ENCODE assay signal across 16 cellular contexts in the genomic region with DNA sequence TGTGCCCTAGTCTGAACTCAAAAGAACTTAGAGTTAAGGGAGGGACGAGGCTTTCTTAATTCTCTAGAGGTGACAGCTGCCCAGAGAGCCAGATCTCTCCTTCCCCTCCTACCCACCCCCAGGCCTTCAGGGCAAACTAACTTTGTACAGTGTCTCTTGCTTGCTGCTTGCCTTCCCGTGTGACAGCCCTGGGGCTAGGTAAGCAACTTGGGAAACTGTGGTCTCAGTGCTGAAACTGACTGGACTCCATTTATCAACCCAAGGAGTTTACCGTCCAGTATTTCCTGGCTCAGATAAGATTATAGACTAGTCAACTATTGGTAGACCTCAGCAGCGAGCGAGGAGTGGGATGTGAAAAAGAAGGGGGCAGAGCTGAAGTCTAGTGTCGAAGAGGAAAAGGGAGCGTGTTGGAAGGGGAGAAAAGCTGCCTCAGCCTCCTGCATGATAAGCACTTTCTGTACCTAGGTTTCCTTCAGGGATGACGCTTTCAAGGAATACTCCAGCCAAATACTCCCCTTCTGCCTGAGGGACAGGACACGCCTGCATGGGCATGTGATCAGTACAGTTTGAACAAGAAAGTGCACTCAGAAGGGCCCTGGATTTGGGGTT. TPM values are rescaled to one million over a fixed set of nuclear protein-coding genes. Genes with fewer than 3 reads are reported as not detected.
DNase-seq lines count a peak whose midpoint lies in the region; ATAC-seq, FAIRE-seq and TF ChIP-seq lines count a peak whose summit lies in the region.
"Had no signal": no experiment of that assay in that cellular context is flagged by ENCODE, and none has a peak within 500 bp of the region (broad histone marks: within the 10 kb centered on the region; RNA-seq: fewer than 3 reads in every experiment).

No MANE protein-coding gene starts in this region.

- peaks cover 36% of the 10 kb centered on the region for H3K4me1 ChIP-seq in PC-3 (ENCODE audit: insufficient read depth, low read length)
- peaks cover 23 to 26% of the 10 kb centered on the region in 2 experiments; a peak in 4 of 5 replicates for H3K4me1 ChIP-seq in K562 (replicated peaks in 1 of 2; ENCODE audit: control insufficient read depth in 2 of 2, insufficient read depth in 2 of 2, low read length in 2 of 2)
- peaks cover 46% of the 10 kb centered on the region for H3K4me1 ChIP-seq in mesodermal cell (ENCODE audit: control insufficient read depth, insufficient read depth, low read length, poor library complexity, severe bottlenecking)
- H3K4me1 ChIP-seq in stomach smooth muscle (ENCODE audit: control insufficient read depth, insufficient read depth, low read length), result peaks cover 31% of the 10 kb centered on the region
- H3K4me1 ChIP-seq: psoas muscle had no signal

- DNase-seq in PC-3 (no peak), K562 (ENCODE audit: extremely low read depth in 1 of 4, low spot score in 3 of 4) (peak in 2 of 4 experiments; percentile 48 to 60), cerebellum (ENCODE audit: low spot score) (no peak), dermis blood vessel endothelial cell (no peak)
- DNase-seq: activated naive CD4-positive, alpha-beta T cell treated with anti-CD3 and anti-CD28 coated beads for 36 hours; caudate nucleus; CD8-positive, alpha-beta T cell; HFFc6; mesendoderm; NCI-H1436; NCI-H524; psoas muscle; RPMI8226 had no signal

- H3K79me2 ChIP-seq in PC-3 (ENCODE audit: low read length) (no peaks in the 10 kb centered on the region), K562 (ENCODE audit: control insufficient read depth, insufficient read depth, low read length) (no peaks in the 10 kb centered on the region)

- peak; percentile 23 for FAIRE-seq in K562 (lab: Jason Lieb, UNC)

- H3K9me3 ChIP-seq in PC-3 (ENCODE audit: low read length), result no peaks in the 10 kb centered on the region
- H3K9me3 ChIP-seq in K562 (replicated peaks; ENCODE audit: control insufficient read depth, insufficient read depth, low read depth, low read length), result no peaks in the 10 kb centered on the region
- H3K9me3 ChIP-seq in mesodermal cell (ENCODE audit: control insufficient read depth, low read length), result no peaks in the 10 kb centered on the region
- no peaks in the 10 kb centered on the region for H3K9me3 ChIP-seq in stomach smooth muscle (ENCODE audit: control insufficient read depth in 2 of 2, low read length in 2 of 2)
- H3K9me3 ChIP-seq: psoas muscle had no signal

- TF ChIP-seq CTCF in PC-3 (conservative IDR thresholded peaks at IDR 0.05; ENCODE audit: low read depth, low read length), result no peak
- no peak for TF ChIP-seq CTCF in K562 (IDR thresholded peaks at IDR 0.05 in 2 of 3, conservative IDR thresholded peaks at IDR 0.05 in 1 of 3; ENCODE audit: insufficient read depth in 2 of 3, low read depth in 1 of 3, low read length in 3 of 3)

- no peak overlapping the region for H3K4me2 ChIP-seq in PC-3 (ENCODE audit: low read length)
- peak overlapping the region; percentile 65 for H3K4me2 ChIP-seq in K562 (ENCODE audit: insufficient read depth, low read length)

- BruUV-seq in PC-3 (replicated peaks; lab: Mats Ljungman, UMichigan) (no TSS peak), K562 (replicated peaks; lab: Mats Ljungman, UMichigan) (no TSS peak)

- POLR2A ChIA-PET in PC-3 (lab: Charles Lee; ENCODE audit: unreplicated experiment), result no interaction called here
- POLR2A ChIA-PET in K562 (lab: Yijun Ruan, JAX), result interaction anchor here (0.6 to 3.5 kb wide), 9 partner anchors 8 to 69 kb away, joined by 3 to 18 read pairs (median 5); a partner anchor contains a TSS

- intact Hi-C loops in PC-3 (cut with micrococcal nuclease) (no loop called here), K562 (cut with micrococcal nuclease) (no loop called here)

- H3K36me3 ChIP-seq in PC-3 (ENCODE audit: low read depth, low read length), result peaks cover 3% of the 10 kb centered on the region
- peaks cover 17% of the 10 kb centered on the region; the same call in 2 of the 3 replicates for H3K36me3 ChIP-seq in K562 (ENCODE audit: control insufficient read depth, insufficient read depth, low read length)
- H3K36me3 ChIP-seq in mesodermal cell (ENCODE audit: control insufficient read depth, insufficient read depth, low read length), result peaks cover 18% of the 10 kb centered on the region
- H3K36me3 ChIP-seq in stomach smooth muscle (ENCODE audit: control insufficient read depth in 2 of 2, insufficient read depth in 2 of 2, low read length in 2 of 2), result peaks cover 0 to 4% of the 10 kb centered on the region in 2 donors

- no peaks in the 10 kb centered on the region for H3K9me1 ChIP-seq in K562 (ENCODE audit: control insufficient read depth, insufficient read depth, low read length)

- H3K4me3 ChIP-seq in PC-3 (ENCODE audit: low read length) (no peak overlapping the region), K562 (no peak overlapping the region), mesodermal cell (ENCODE audit: extremely low read depth, insufficient read depth, low read length, poor library complexity, severe bottlenecking) (no peak overlapping the region), stomach smooth muscle (ENCODE audit: low read length in 2 of 2) (no peak overlapping the region)
- H3K4me3 ChIP-seq: psoas muscle had no signal

- in situ Hi-C loops in K562 (cut with MboI), result no loop called here

- H4K20me1 ChIP-seq in PC-3 (ENCODE audit: low read length), result no peaks in the 10 kb centered on the region
- H4K20me1 ChIP-seq in K562 (replicated peaks; ENCODE audit: control insufficient read depth, insufficient read depth, low read length), result no peaks in the 10 kb centered on the region

- ATAC-seq in PC-3, result no peak
- peak; percentile 70 for ATAC-seq in K562
- ATAC-seq in GM21529 (IDR thresholded peaks at IDR 0.05; ENCODE audit: unreplicated experiment), result no peak
- ATAC-seq: CD8-positive, alpha-beta T cell had no signal

- H3K27ac ChIP-seq in PC-3 (ENCODE audit: low read length) (0 out of 2 replicates have a peak overlapping the region, but pooled peaks have one; percentile 4), K562 (ENCODE audit: extremely low read depth, low read depth, low read length) (peak overlapping the region; percentile 80), mesodermal cell (ENCODE audit: low read depth, low read length, severe bottlenecking) (peak overlapping the region; percentile 67), stomach smooth muscle (ENCODE audit: low read length) (peak overlapping the region; percentile 69)
- H3K27ac ChIP-seq: psoas muscle had no signal

- TF ChIP-seq RAD21 in K562 (CRISPR knock-in tag; conservative IDR thresholded peaks at IDR 0.05 in 1 of 2, IDR thresholded peaks at IDR 0.05 in 1 of 2), result no peak

- H3K27me3 ChIP-seq in PC-3 (ENCODE audit: low read length) (no peaks in the 10 kb centered on the region), K562 (ENCODE audit: control insufficient read depth in 2 of 2, insufficient read depth in 2 of 2, low read length in 2 of 2) (no peaks in the 10 kb centered on the region), stomach smooth muscle (ENCODE audit: control insufficient read depth in 1 of 2, insufficient read depth in 2 of 2, low read length in 2 of 2) (no peaks in the 10 kb centered on the region)

- no peaks in the 10 kb centered on the region for H3F3A ChIP-seq in PC-3 (ENCODE audit: low read length, unreplicated experiment)

- 4% methylated on average over 9 of the region's 9 CpGs for WGBS in K562 (ENCODE audit: insufficient coverage, low coverage, missing lambda C conversion rate)
- WGBS in mesodermal cell (ENCODE audit: insufficient coverage in 2 of 2), 2 experiments, result 80% methylated on average over 3 to 6 of the region's 9 CpGs

- H3K9me2 ChIP-seq in PC-3 (replicated peaks; ENCODE audit: low read length), result no peaks in the 10 kb centered on the region

- TF ChIP-seq POLR2A in K562 (conservative IDR thresholded peaks at IDR 0.05), result no peak

- TF ChIP-seq EP300 in K562 (IDR thresholded peaks at IDR 0.05; ENCODE audit: low read length), result no peak

- CTCF ChIA-PET in PC-3 (lab: Charles Lee), result no interaction called here
- CTCF ChIA-PET in K562 (lab: Yijun Ruan, JAX; ENCODE audit: low intra/inter-chr PET ratio), result no interaction called here

- no peak overlapping the region for H3K9ac ChIP-seq in PC-3 (ENCODE audit: low read length)
- H3K9ac ChIP-seq in K562 (ENCODE audit: insufficient read depth in 1 of 2, low read depth in 2 of 2, low read length in 2 of 2), result peak overlapping the region; percentile 66 to 86; a peak in 3 of 4 replicates
- peak overlapping the region in 1 of 2 donors; percentile 21 for H3K9ac ChIP-seq in stomach smooth muscle (ENCODE audit: low read length in 2 of 2)

- H2AFZ ChIP-seq in PC-3 (ENCODE audit: low read length) (no peak overlapping the region), K562 (ENCODE audit: low read depth, low read length) (peak overlapping the region; percentile 94)

TF ChIP-seq in K562, 482 proteins besides CTCF, POLR2A, EP300 and RAD21 (continues in another document):
- no peak for TF ChIP-seq ZNF431 (CRISPR knock-in tag; IDR thresholded peaks at IDR 0.05)
- 0 out of 2 replicates have a peak, but pooled peaks have one; percentile 43 for TF ChIP-seq SP1 (CRISPR knock-in tag; IDR thresholded peaks at IDR 0.05)
- TF ChIP-seq RBM25 (IDR thresholded peaks at IDR 0.05; ENCODE audit: low read depth, low read length, severe bottlenecking), result no peak

RNA-seq across cellular contexts. Expression of a gene that starts 43.3 kb away (rescaled TPM):
- total RNA-seq in PC-3 (2014; rRNA removed), result 45.1 and 46.9 TPM in 2 replicates
- total RNA-seq in K562 (2011; cell fraction: chromatin; rRNA removed; ENCODE audit: low replicate concordance), result 78.0 and 216 TPM in 2 replicates
- 51.9 and 57.0 TPM in 2 replicates for total RNA-seq in K562 (2011; cell fraction: nucleolus; rRNA removed)
- 101 and 161 TPM in 2 replicates for total RNA-seq in K562 (2011; cell fraction: nucleoplasm; rRNA removed)
- total RNA-seq in K562 (2014; rRNA removed), result 62.9 and 66.8 TPM in 2 replicates
- total RNA-seq in K562 (2014; rRNA removed; fragmentation: Illumina TruSeq; extraction: Trizol), result 73.2 and 80.9 TPM in 2 replicates
- total RNA-seq in K562 (2015; rRNA removed; fragmentation: Illumina TruSeq; extraction: Trizol), result 61.6 and 67.4 TPM in 2 replicates
- 82.1 and 82.7 TPM in 2 replicates for total RNA-seq in K562 (2021)
- polyA plus RNA-seq in K562 (2011; rRNA removed), result 81.2 and 99.0 TPM in 2 replicates
- 20.1 and 32.8 TPM in 2 replicates for polyA plus RNA-seq in K562 (2011; cell fraction: cytosol; rRNA removed)
- polyA plus RNA-seq in K562 (2011; cell fraction: nucleus; rRNA removed), result 77.6 and 91.0 TPM in 2 replicates
- polyA plus RNA-seq in K562 (2012), result 34.8 and 46.6 TPM in 2 replicates
- 73.7 and 93.4 TPM in 2 replicates for polyA plus RNA-seq in K562 (2014; fragmentation: Illumina TruSeq; extraction: Trizol)
- 10 to 100 TPM; 21.9 to 30.6 TPM for polyA plus RNA-seq in K562 (2014; fragmentation: Nextera tagmentation; extraction: Ambion mirVana)
- 51.3 and 53.9 TPM in 2 replicates for polyA plus RNA-seq in K562 (2014; rRNA removed)
- polyA minus RNA-seq in K562 (2011; rRNA and poly(A)+ RNA removed), result 121 and 129 TPM in 2 replicates
- polyA minus RNA-seq in K562 (2011; cell fraction: cytosol; rRNA and poly(A)+ RNA removed), result 28.7 and 41.6 TPM in 2 replicates
- polyA minus RNA-seq in K562 (2011; cell fraction: nucleus; rRNA and poly(A)+ RNA removed), result 75.3 and 97.9 TPM in 2 replicates
- polyA plus RNA-seq in mesodermal cell (2013, experiment 1 of 2), result 59.8 TPM
- polyA plus RNA-seq in mesodermal cell (2013, experiment 2 of 2), result 60.8 TPM
- total RNA-seq in cerebellum, result 34.5 TPM
- total RNA-seq in dermis blood vessel endothelial cell, result 32.0 and 35.1 TPM in 2 replicates

Comparison
In these comparisons a context has a peak if more than half of its experiments do, and no peak if none do; other contexts are left out.
1. H3K27ac ChIP-seq: peak in every context shown above with its lines; median percentile 80 in K562; 69 in stomach smooth muscle; 67 in mesodermal cell; 4 in PC-3.